ENCODE assay signal across 10 cellular contexts in genomic region chr1:206784471-206784903, GRCh38. TPM values are rescaled to one million over a fixed set of nuclear protein-coding genes. Genes with fewer than 3 reads are reported as not detected.
A peak's percentile ranks its signal among the peaks of the same experiment; 100 is the strongest.
DNase-seq lines count a peak whose midpoint lies in the region; ATAC-seq, FAIRE-seq and TF ChIP-seq lines count a peak whose summit lies in the region.
"Had no signal": no experiment of that assay in that cellular context is flagged by ENCODE, and none has a peak within 500 bp of the region (broad histone marks: within the 10 kb centered on the region; RNA-seq: fewer than 3 reads in every experiment).

No MANE protein-coding gene starts in this region.

- H3K9me3 Mint-ChIP-seq in CD4-positive, alpha-beta T cell: no peaks in the 10 kb centered on the region

- no peak overlapping the region for H3K27ac ChIP-seq in CD4-positive, alpha-beta T cell (ENCODE audit: low read depth, low read length)
- no peak overlapping the region for H3K27ac ChIP-seq in transverse colon
- H3K27ac ChIP-seq: SK-N-MC had no signal

- FAIRE-seq in RCC 7860 (lab: Jason Lieb, UNC): no peak

- H3K27me3 Mint-ChIP-seq in CD4-positive, alpha-beta T cell: no peaks in the 10 kb centered on the region

- H3K9me3 ChIP-seq in CD4-positive, alpha-beta T cell (ENCODE audit: control insufficient read depth, low read length): no peaks in the 10 kb centered on the region
- no peaks in the 10 kb centered on the region for H3K9me3 ChIP-seq in transverse colon

- no peaks in the 10 kb centered on the region for H3K36me3 Mint-ChIP-seq in CD4-positive, alpha-beta T cell (ENCODE audit: low read depth)

- H3K36me3 ChIP-seq in transverse colon: no peaks in the 10 kb centered on the region

- CTCF ChIA-PET in CD4-positive, alpha-beta T cell (lab: Charles Lee): interaction anchor here (1.2 kb wide), 1 partner anchor 49 kb away, joined by 5 read pairs; no protein-coding TSS in a partner anchor

- 84 to 87% methylated on average over 15 to 17 of the region's 17 CpGs for WGBS in transverse colon (ENCODE audit: low coverage in 1 of 2), 2 donors

- H3K4me3 Mint-ChIP-seq in CD4-positive, alpha-beta T cell: peak overlapping the region; percentile 40

- peak; percentile 47 to 76 (median 62) for DNase-seq in CD4-positive, alpha-beta T cell
- DNase-seq in T-helper 1 cell: peak in 4 of 5 donors; percentile 23 to 97 (median 41)
- DNase-seq in central memory CD4-positive, alpha-beta T cell: peak; percentile 62
- DNase-seq in transverse colon: peak; percentile 62
- DNase-seq in DMS53 treated with DMSO at 0.1 percent for 48 hours (lab: John Stamatoyannopoulos, UW; ENCODE audit: unreplicated experiment): no peak
- no peak for DNase-seq in RCC 7860 (ENCODE audit: low spot score)
- no peak for DNase-seq in HK-2 (ENCODE audit: unreplicated experiment)

- peak; percentile 92 for ATAC-seq in CD4-positive, alpha-beta T cell (ENCODE audit: poor library complexity)
- peak; percentile 63 for ATAC-seq in GM21786 (IDR thresholded peaks at IDR 0.05; ENCODE audit: unreplicated experiment)

- peaks cover 60% of the 10 kb centered on the region for H3K4me1 Mint-ChIP-seq in CD4-positive, alpha-beta T cell (ENCODE audit: low read depth)

- TF ChIP-seq EP300 in transverse colon (IDR thresholded peaks at IDR 0.05; ENCODE audit: low read depth): no peak

- H3K27ac Mint-ChIP-seq in CD4-positive, alpha-beta T cell: peak overlapping the region; percentile 74

- intact Hi-C loops in CD4-positive, alpha-beta T cell (cut with DNase I, micrococcal nuclease): loop anchor here in 1 of 2 experiments (2.0 kb wide), 2 partner anchors 14 to 18 kb away; partner anchors contain the start of gene IL19
- intact Hi-C loops in transverse colon (cut with DNase I; ENCODE audit: low total_unique reads): no loop called here

- no peak overlapping the region for H3K4me3 ChIP-seq in transverse colon
- H3K4me3 ChIP-seq: SK-N-MC had no signal

- in situ Hi-C loops in transverse colon (cut with MboI; ENCODE audit: low pct_ligation_motif_present in 1 of 4, low pct_unique_long_range_greater_than_20kb in 1 of 4, low sequenced_read_pairs in 3 of 4): no loop called here

- POLR2A ChIA-PET in CD4-positive, alpha-beta T cell (lab: Charles Lee): interaction anchor here (0.7 to 4.1 kb wide), 5 partner anchors 8 to 19 kb away, joined by 3 to 32 read pairs (median 3); partner anchors contain the start of genes IL10 and IL19

- TF ChIP-seq POLR2A in transverse colon (IDR thresholded peaks at IDR 0.05): no peak

- no peaks in the 10 kb centered on the region for H3K4me1 ChIP-seq in transverse colon

- H3K27me3 ChIP-seq in CD4-positive, alpha-beta T cell (ENCODE audit: control insufficient read depth, insufficient read depth, low read length): no peaks in the 10 kb centered on the region
- H3K27me3 ChIP-seq in transverse colon: no peaks in the 10 kb centered on the region

- TF ChIP-seq CTCF in CD4-positive, alpha-beta T cell (IDR thresholded peaks at IDR 0.05): no peak
- no peak for TF ChIP-seq CTCF in transverse colon (IDR thresholded peaks at IDR 0.05)

RNA-seq across cellular contexts. Expression of gene IL10, which starts 12.2 kb away (rescaled TPM):
- total RNA-seq in CD4-positive, alpha-beta T cell: under 1 TPM; 0.27 to 0.87 TPM
- 1 to 10 TPM in 2 of 4 donors, not detected in 2; 1.6 to 4.4 TPM for total RNA-seq in transverse colon

RNA-seq across cellular contexts. Expression of gene IL19, which starts 13.9 kb away (rescaled TPM):
- total RNA-seq in CD4-positive, alpha-beta T cell: not detected
- not detected for total RNA-seq in transverse colon
- total RNA-seq: lower leg skin had no signal

Comparison
In these comparisons a context has a peak if more than half of its experiments do, and no peak if none do; other contexts are left out.
1. DNase-seq: peak in CD4-positive, alpha-beta T cell (10 of 10), T-helper 1 cell (4 of 5), central memory CD4-positive, alpha-beta T cell (single experiment) and transverse colon (single experiment); none in DMS53 treated with DMSO at 0.1 percent for 48 hours (single experiment), RCC 7860 (single experiment) and HK-2 (single experiment).